In genomic region chr3:64244011-64244942, GRCh38 we compare ENCODE assay signal across 9 cellular contexts. TPM values are rescaled to one million over a fixed set of nuclear protein-coding genes. Genes with fewer than 3 reads are reported as not detected.
DNase-seq lines count a peak whose midpoint lies in the region; ATAC-seq, FAIRE-seq and TF ChIP-seq lines count a peak whose summit lies in the region.
"Had no signal": no experiment of that assay in that cellular context is flagged by ENCODE, and none has a peak within 500 bp of the region (broad histone marks: within the 10 kb centered on the region; RNA-seq: fewer than 3 reads in every experiment).

No MANE protein-coding gene starts in this region.

- H3K4me1 ChIP-seq in mesenchymal stem cell (ENCODE audit: control insufficient read depth, insufficient read depth, low read depth, low read length) = peaks cover 13% of the 10 kb centered on the region
- H3K4me1 ChIP-seq in small intestine (ENCODE audit: control insufficient read depth in 2 of 2, insufficient read depth in 1 of 2, low read depth in 1 of 2, low read length in 1 of 2) = peaks cover 1 to 4% of the 10 kb centered on the region in 2 donors

- no peaks in the 10 kb centered on the region for H3K9me3 Mint-ChIP-seq in activated naive CD4-positive, alpha-beta T cell treated with anti-CD3 and anti-CD28 coated beads, Interleukin-2, amount 10 ng/mL, durations not matched to agents 7 days and 5 days

- no peaks in the 10 kb centered on the region for H3K27me3 ChIP-seq in WERI-Rb-1 (ENCODE audit: insufficient read depth, low read depth, severe bottlenecking)
- no peaks in the 10 kb centered on the region for H3K27me3 ChIP-seq in mesenchymal stem cell (ENCODE audit: control insufficient read depth in 1 of 2, insufficient read depth in 1 of 2, low read length in 2 of 2)
- H3K27me3 ChIP-seq in small intestine (ENCODE audit: control insufficient read depth in 2 of 2, insufficient read depth in 2 of 2, low read length in 2 of 2) = no peaks in the 10 kb centered on the region

- no peak overlapping the region for H3K4me2 ChIP-seq in mesenchymal stem cell (ENCODE audit: low read length, poor library complexity, severe bottlenecking)

- no peak overlapping the region for H2BK120ac ChIP-seq in mesenchymal stem cell (ENCODE audit: low read depth, low read length)

- H3K36me3 Mint-ChIP-seq in activated naive CD4-positive, alpha-beta T cell treated with anti-CD3 and anti-CD28 coated beads, Interleukin-2, amount 10 ng/mL, durations not matched to agents 7 days and 5 days = no peaks in the 10 kb centered on the region

- H4K91ac ChIP-seq in mesenchymal stem cell (ENCODE audit: low read length) = no peak overlapping the region

- WGBS in mesenchymal stem cell = 79% methylated on average over 6 of the region's 9 CpGs
- WGBS in small intestine, 3 donors = 76 to 82% (median 78%) methylated on average over 9 of the region's 9 CpGs

- FAIRE-seq in small intestine (lab: Jason Lieb, UNC) = no peak
- FAIRE-seq: TTC549 had no signal

- H4K8ac ChIP-seq in mesenchymal stem cell (ENCODE audit: low read length) = no peak overlapping the region

- no peak overlapping the region for H3K23ac ChIP-seq in mesenchymal stem cell (ENCODE audit: low read length in 2 of 2)

- CTCF ChIA-PET in activated naive CD4-positive, alpha-beta T cell treated with anti-CD3 and anti-CD28 coated beads, Interleukin-2, amount 10 ng/mL, durations not matched to agents 7 days and 5 days (lab: Charles Lee) = no interaction called here

- no peaks in the 10 kb centered on the region for H3K4me1 Mint-ChIP-seq in activated naive CD4-positive, alpha-beta T cell treated with anti-CD3 and anti-CD28 coated beads, Interleukin-2, amount 10 ng/mL, durations not matched to agents 7 days and 5 days

- H3K18ac ChIP-seq in mesenchymal stem cell (ENCODE audit: low read depth in 1 of 2, low read length in 2 of 2) = no peak overlapping the region

- H3K27ac ChIP-seq in WERI-Rb-1 (peak overlapping the region; percentile 31), mesenchymal stem cell (ENCODE audit: low read length, poor library complexity, severe bottlenecking) (no peak overlapping the region), small intestine (ENCODE audit: low read depth in 1 of 2, low read length in 1 of 2) (no peak overlapping the region)

- no peak overlapping the region for H2BK12ac ChIP-seq in mesenchymal stem cell (ENCODE audit: low read length in 2 of 2)

- H3K4me3 ChIP-seq in GM12865 (ENCODE audit: low read depth, low read length) (no peak overlapping the region), WERI-Rb-1 (ENCODE audit: low read depth, low read length) (no peak overlapping the region), mesenchymal stem cell (ENCODE audit: insufficient read depth in 1 of 2, low read depth in 1 of 2, low read length in 2 of 2) (no peak overlapping the region), small intestine (ENCODE audit: low read depth in 1 of 2, low read length in 2 of 2) (no peak overlapping the region)

- H2AK5ac ChIP-seq in mesenchymal stem cell (ENCODE audit: low read length, severe bottlenecking) = peak overlapping the region; percentile 65

- no peak overlapping the region for H3K4ac ChIP-seq in mesenchymal stem cell (ENCODE audit: low read depth in 1 of 2, low read length in 2 of 2)

- H3K79me1 ChIP-seq in mesenchymal stem cell (replicated peaks; ENCODE audit: low read length, poor library complexity, severe bottlenecking) = peaks cover 1% of the 10 kb centered on the region

- ATAC-seq in HG03442 (IDR thresholded peaks at IDR 0.05; ENCODE audit: unreplicated experiment) (peak; percentile 66), HG02642 (IDR thresholded peaks at IDR 0.05; ENCODE audit: poor library complexity, unreplicated experiment) (no peak), HG03565 (IDR thresholded peaks at IDR 0.05; ENCODE audit: unreplicated experiment) (no peak)

- no peak overlapping the region for H2AFZ ChIP-seq in mesenchymal stem cell (ENCODE audit: low read depth, low read length)

- no peak overlapping the region for H3K14ac ChIP-seq in mesenchymal stem cell (ENCODE audit: low read length in 2 of 2)

- no peak overlapping the region for H2BK15ac ChIP-seq in mesenchymal stem cell (ENCODE audit: low read depth, poor library complexity, severe bottlenecking)

- H3K36me3 ChIP-seq in WERI-Rb-1 = peaks cover 5% of the 10 kb centered on the region
- peaks cover 3 to 12% of the 10 kb centered on the region in 2 experiments for H3K36me3 ChIP-seq in mesenchymal stem cell (ENCODE audit: control insufficient read depth in 1 of 2, insufficient read depth in 2 of 2, low read depth in 1 of 2, low read length in 2 of 2)
- H3K36me3 ChIP-seq in small intestine (ENCODE audit: control insufficient read depth in 2 of 2, insufficient read depth in 2 of 2, low read length in 2 of 2) = no peaks in the 10 kb centered on the region

- peak; percentile 36 for DNase-seq in GM12865 (ENCODE audit: low read depth)
- DNase-seq in WERI-Rb-1 = no peak
- no peak for DNase-seq in mesenchymal stem cell
- DNase-seq in activated naive CD4-positive, alpha-beta T cell treated with anti-CD3 and anti-CD28 coated beads, Interleukin-2, amount 10 ng/mL, durations not matched to agents 7 days and 5 days = no peak
- no peak for DNase-seq in small intestine

- no peak overlapping the region for H2BK5ac ChIP-seq in mesenchymal stem cell (ENCODE audit: low read depth, low read length, poor library complexity, severe bottlenecking)

- no peak overlapping the region for H3K9ac ChIP-seq in mesenchymal stem cell (ENCODE audit: low read length)

- no peaks in the 10 kb centered on the region for H3K27me3 Mint-ChIP-seq in activated naive CD4-positive, alpha-beta T cell treated with anti-CD3 and anti-CD28 coated beads, Interleukin-2, amount 10 ng/mL, durations not matched to agents 7 days and 5 days

- H3K9me3 ChIP-seq in WERI-Rb-1 (ENCODE audit: severe bottlenecking) (no peaks in the 10 kb centered on the region), mesenchymal stem cell (ENCODE audit: control insufficient read depth, low read length) (no peaks in the 10 kb centered on the region), small intestine (ENCODE audit: control insufficient read depth, low read depth) (no peaks in the 10 kb centered on the region)

- TF ChIP-seq CTCF in GM12865 (IDR thresholded peaks at IDR 0.05; ENCODE audit: insufficient read depth, low read depth, low read length, missing control alignments) (peak; percentile 41), WERI-Rb-1 (IDR thresholded peaks at IDR 0.05; ENCODE audit: low read depth, low read length) (peak; percentile 51)

- no peak overlapping the region for H3K4me3 Mint-ChIP-seq in activated naive CD4-positive, alpha-beta T cell treated with anti-CD3 and anti-CD28 coated beads, Interleukin-2, amount 10 ng/mL, durations not matched to agents 7 days and 5 days

- H3K27ac Mint-ChIP-seq in activated naive CD4-positive, alpha-beta T cell treated with anti-CD3 and anti-CD28 coated beads, Interleukin-2, amount 10 ng/mL, durations not matched to agents 7 days and 5 days = no peak overlapping the region

RNA-seq across cellular contexts. Expression of gene PRICKLE2, which starts 19.0 kb away (rescaled TPM):
- 17.0 TPM for polyA plus RNA-seq in mesenchymal stem cell (2013, experiment 1 of 2)
- 16.9 TPM for polyA plus RNA-seq in mesenchymal stem cell (2013, experiment 2 of 2)
- polyA plus RNA-seq in small intestine = 1 to 10 TPM in 1 of 3 donors, under 1 TPM in 1, not detected in 1; 0.54 to 2.5 TPM
